Comparison of ENCODE assay signal across 9 cellular contexts in the genomic region with DNA sequence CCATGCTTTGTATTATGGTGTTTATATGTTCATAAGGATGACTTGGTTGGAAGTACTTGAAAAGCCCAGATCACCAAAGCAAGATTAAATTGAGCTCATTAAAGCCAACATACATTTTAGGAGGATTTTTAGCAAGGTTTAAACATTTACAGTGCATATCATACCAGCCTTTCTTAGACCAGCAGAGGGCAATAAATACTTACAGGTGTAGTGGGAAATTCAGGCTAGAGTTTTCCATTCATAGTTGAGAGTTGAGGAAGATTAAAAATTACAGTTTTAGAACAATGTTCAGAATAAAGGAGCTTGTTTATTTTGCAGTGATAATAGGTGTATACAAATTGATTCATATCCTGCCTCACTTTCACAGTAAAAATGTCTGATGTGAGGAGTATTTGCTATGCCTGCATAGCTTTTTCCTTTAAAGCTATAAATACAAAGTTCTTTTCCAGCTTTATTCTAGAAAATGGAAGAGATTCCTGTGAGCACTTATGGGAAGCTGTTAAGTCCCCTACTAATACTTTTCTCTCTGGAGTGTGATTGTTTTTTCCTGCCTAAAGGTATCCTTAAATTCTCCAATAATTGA. TPM values are rescaled to one million over a fixed set of nuclear protein-coding genes. Genes with fewer than 3 reads are reported as not detected.
DNase-seq lines count a peak whose midpoint lies in the region; ATAC-seq and TF ChIP-seq lines count a peak whose summit lies in the region.
"Had no signal": no experiment of that assay in that cellular context is flagged by ENCODE, and none has a peak within 500 bp of the region (broad histone marks: within the 10 kb centered on the region; RNA-seq: fewer than 3 reads in every experiment).

No MANE protein-coding gene starts in this region.

- no peak overlapping the region for H3K9ac ChIP-seq in liver (ENCODE audit: low read depth in 1 of 2, low read length in 2 of 2)

- H3K36me3 ChIP-seq in liver (ENCODE audit: control insufficient read depth in 4 of 4, insufficient read depth in 3 of 4, low read depth in 1 of 4, low read length in 3 of 4) = no peaks in the 10 kb centered on the region

- H3K27ac ChIP-seq in liver (ENCODE audit: low read depth in 1 of 2, low read length in 2 of 2) = no peak overlapping the region

- peak; percentile 99 for TF ChIP-seq RAD21 in liver (IDR thresholded peaks at IDR 0.05)

- ATAC-seq in HG02870 (IDR thresholded peaks at IDR 0.05; ENCODE audit: unreplicated experiment) (no peak), HG03108 (IDR thresholded peaks at IDR 0.05; ENCODE audit: unreplicated experiment) (no peak)

- H3K4me3 ChIP-seq in liver (ENCODE audit: low read depth in 1 of 3, low read length in 3 of 3) = no peak overlapping the region

- peak; percentile 83 for TF ChIP-seq CTCF in liver (IDR thresholded peaks at IDR 0.05; ENCODE audit: low read depth, low read length, missing input control)

- H3K27me3 ChIP-seq in liver (ENCODE audit: control insufficient read depth in 4 of 4, insufficient read depth in 4 of 4, low read length in 3 of 4) = no peaks in the 10 kb centered on the region

- H3K4me1 ChIP-seq in liver (ENCODE audit: control insufficient read depth in 4 of 4, insufficient read depth in 4 of 4, low read length in 3 of 4) = no peaks in the 10 kb centered on the region

- DNase-seq in SIG-M5 treated with dmso at 0.1 percent for 504 hours (lab: John Stamatoyannopoulos, UW; ENCODE audit: unreplicated experiment) (peak; percentile 39), SIG-M5 (lab: John Stamatoyannopoulos, UW) (no peak), NCI-H2196 treated with DMSO at 0.1 percent for 48 hours (lab: John Stamatoyannopoulos, UW; ENCODE audit: unreplicated experiment) (peak; percentile 8), cerebellum (ENCODE audit: low spot score) (peak; percentile 16), mesenteric fat pad (ENCODE audit: low spot score) (no peak)
- DNase-seq: activated naive CD8-positive, alpha-beta T cell treated with anti-CD3 and anti-CD28 coated beads, Interleukin-2, amount 10 ng/mL, durations not matched to agents 7 days and 5 days had no signal

- no peaks in the 10 kb centered on the region for H3K9me3 ChIP-seq in liver (ENCODE audit: control insufficient read depth in 4 of 4, low read length in 3 of 4)

TF ChIP-seq in liver, 16 proteins besides CTCF, POLR2A, EP300 and RAD21:
- TF ChIP-seq FOXA2 (IDR thresholded peaks at IDR 0.05) (peak; percentile 5), RXRA (IDR thresholded peaks at IDR 0.05) (peak in 1 of 2 donors; percentile 16)
- TF ChIP-seq, protein P1, sequence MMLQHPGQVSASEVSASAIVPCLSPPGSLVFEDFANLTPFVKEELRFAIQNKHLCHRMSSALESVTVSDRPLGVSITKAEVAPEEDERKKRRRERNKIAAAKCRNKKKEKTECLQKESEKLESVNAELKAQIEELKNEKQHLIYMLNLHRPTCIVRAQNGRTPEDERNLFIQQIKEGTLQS (IDR thresholded peaks at IDR 0.05) = no peak
TF ChIP-seq in liver: peak in this region for 2.

RNA-seq across cellular contexts. Expression of a gene that starts 35.3 kb away (rescaled TPM):
- 11.4 TPM for total RNA-seq in cerebellum
- total RNA-seq in liver = 10 to 100 TPM in 1 of 2 donors, under 1 TPM in 1; 0.17 to 17.9 TPM
- polyA plus RNA-seq in liver = 1 to 10 TPM in 1 of 2 donors, under 1 TPM in 1; 0.33 to 1.1 TPM
- 0.16 TPM for total RNA-seq in mesenteric fat pad

RNA-seq across cellular contexts. Expression of a gene that starts 35.5 kb away (rescaled TPM):
- 35.2 TPM for total RNA-seq in cerebellum
- total RNA-seq in liver = 10 to 100 TPM; 12.9 to 14.4 TPM
- polyA plus RNA-seq in liver = 1 to 10 TPM; 3.9 to 7.5 TPM
- total RNA-seq in mesenteric fat pad = 8.4 TPM

Comparison
In these comparisons a context has a peak if more than half of its experiments do, and no peak if none do; other contexts are left out.
1. DNase-seq: peak in SIG-M5 treated with dmso at 0.1 percent for 504 hours (single experiment), NCI-H2196 treated with DMSO at 0.1 percent for 48 hours (single experiment) and cerebellum (single experiment); none in SIG-M5 (single experiment) and mesenteric fat pad (single experiment).